In the genomic region with DNA sequence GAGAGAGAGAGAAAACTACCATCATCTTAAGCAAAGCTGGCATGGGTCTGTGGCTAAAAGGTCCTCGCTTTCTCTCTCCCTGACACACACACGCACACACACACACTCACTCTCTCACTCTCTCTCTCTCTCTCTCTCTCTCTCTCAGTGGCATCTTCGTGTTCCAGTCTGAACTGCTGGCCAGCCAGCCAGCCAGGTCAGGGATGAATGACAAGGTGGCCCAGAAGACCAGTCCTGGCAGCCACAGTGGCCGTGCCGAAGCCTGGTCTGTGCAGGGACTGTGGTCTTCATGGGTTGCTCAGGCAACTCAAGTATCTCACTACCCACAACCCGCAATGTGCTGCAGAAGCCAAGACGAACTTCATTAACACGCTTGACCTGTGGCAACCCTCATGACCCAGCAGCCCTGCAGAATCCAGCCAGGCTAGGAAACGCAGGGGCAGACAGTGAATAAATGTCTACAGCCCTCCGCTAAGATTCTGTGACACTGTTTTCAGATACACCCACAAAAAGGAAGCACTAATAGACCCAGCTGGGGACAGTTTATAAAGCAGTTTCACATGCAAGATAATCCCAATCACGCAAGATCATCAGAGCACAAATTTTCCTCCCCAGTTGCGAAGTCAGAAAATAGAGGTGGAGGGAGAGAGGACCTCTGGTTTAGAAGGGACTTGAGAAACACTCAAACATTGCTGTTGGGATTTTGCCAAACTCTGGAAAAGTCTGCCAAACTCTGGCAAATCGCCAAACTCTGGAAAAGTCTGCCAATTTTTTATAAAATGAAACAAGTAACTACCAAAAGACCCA, we compare ENCODE assay signal across 8 cellular contexts.
A peak's percentile ranks its signal among the peaks of the same experiment; 100 is the strongest.
DNase-seq lines count a peak whose midpoint lies in the region; ATAC-seq and TF ChIP-seq lines count a peak whose summit lies in the region.
"Had no signal": no experiment of that assay in that cellular context is flagged by ENCODE, and none has a peak within 500 bp of the region (broad histone marks: within the 10 kb centered on the region; RNA-seq: fewer than 3 reads in every experiment).

No MANE protein-coding gene starts in this region.

- H3K27ac ChIP-seq in HEK293 (ENCODE audit: extremely low read depth, low read depth, low read length) (no peak overlapping the region; the same call in 1 of the 2 replicates), OCI-LY3 (ENCODE audit: low read length) (no peak overlapping the region), heart left ventricle (peak overlapping the region in 6 of 12 donors; percentile 1 to 38 (median 16))

- peaks cover 46% of the 10 kb centered on the region for H3K4me1 Mint-ChIP-seq in stimulated activated memory B cell treated with anti-CD40 and anti-IgM and Interleukin-4, amounts not matched to agents 10 μg/mL and 1 μg/mL and 100 μg/mL, for 72 hours

- 48 to 65% (median 56%) methylated on average over 13 of the region's 13 CpGs for WGBS in heart left ventricle, 4 donors

- H3K36me3 Mint-ChIP-seq in stimulated activated memory B cell treated with anti-CD40 and anti-IgM and Interleukin-4, amounts not matched to agents 10 μg/mL and 1 μg/mL and 100 μg/mL, for 72 hours = peaks cover 11% of the 10 kb centered on the region

- peak overlapping the region; percentile 9; the same call in 1 of the 2 replicates for H3K9ac ChIP-seq in OCI-LY3 (ENCODE audit: low read length)

- peak overlapping the region; percentile 72 for H3K4me3 Mint-ChIP-seq in stimulated activated memory B cell treated with anti-CD40 and anti-IgM and Interleukin-4, amounts not matched to agents 10 μg/mL and 1 μg/mL and 100 μg/mL, for 72 hours

- TF ChIP-seq POLR2A in heart left ventricle (IDR thresholded peaks at IDR 0.05) = no peak

- CTCF ChIA-PET in HEK293 (lab: Yijun Ruan, JAX) = no interaction called here

- H3K4me1 ChIP-seq in HEK293 (ENCODE audit: control insufficient read depth, insufficient read depth, low read length) (peaks cover 4% of the 10 kb centered on the region; the same call in 1 of the 2 replicates), OCI-LY3 (ENCODE audit: low read length) (peaks cover 48% of the 10 kb centered on the region), heart left ventricle (peaks cover 0 to 40% (median 31%) of the 10 kb centered on the region in 12 donors)

- ATAC-seq in heart left ventricle = peak in 3 of 4 donors; percentile 17 to 54 (median 27)
- peak; percentile 67 for ATAC-seq in stimulated activated memory B cell treated with anti-CD40 and anti-IgM and Interleukin-4, amounts not matched to agents 10 μg/mL and 1 μg/mL and 100 μg/mL, for 72 hours

- H2AFZ ChIP-seq in OCI-LY3 (ENCODE audit: low read depth, low read length) = no peak overlapping the region

- DNase-seq in heart left ventricle (peak in 1 of 5 donors; percentile 16), CD1c-positive myeloid dendritic cell (ENCODE audit: extremely low spot score) (no peak), SK-N-DZ (ENCODE audit: low spot score) (no peak), activated gamma-delta T cell treated with Interleukin-2 at 50 U/mL for 16 hours (no peak)
- DNase-seq: central memory CD4-positive, alpha-beta T cell had no signal

- H3K79me2 ChIP-seq in OCI-LY3 (ENCODE audit: low read length) = peaks cover 20% of the 10 kb centered on the region

- intact Hi-C loops in heart left ventricle (cut with DNase I) = loop anchor here in 1 of 10 donors (5.0 kb wide), 1 partner anchor 52 kb away; no protein-coding TSS in a partner anchor

- H3K4me3 ChIP-seq in HEK293 (ENCODE audit: low read depth, low read length) (no peak overlapping the region), OCI-LY3 (ENCODE audit: low read length) (peak overlapping the region; percentile 1; the same call in 1 of the 2 replicates), heart left ventricle (no peak overlapping the region)

- H3K27me3 ChIP-seq in OCI-LY3 (ENCODE audit: low read depth, low read length) (no peaks in the 10 kb centered on the region), heart left ventricle (no peaks in the 10 kb centered on the region)

- no peaks in the 10 kb centered on the region for H3K27me3 Mint-ChIP-seq in stimulated activated memory B cell treated with anti-CD40 and anti-IgM and Interleukin-4, amounts not matched to agents 10 μg/mL and 1 μg/mL and 100 μg/mL, for 72 hours

- no peaks in the 10 kb centered on the region for H4K20me1 ChIP-seq in OCI-LY3 (ENCODE audit: insufficient read depth, low read length)

- H3K9me3 ChIP-seq in HEK293 (ENCODE audit: control insufficient read depth, insufficient read depth, low read depth, low read length) (no peaks in the 10 kb centered on the region), OCI-LY3 (ENCODE audit: insufficient read depth, low read length) (no peaks in the 10 kb centered on the region), heart left ventricle (no peaks in the 10 kb centered on the region)

- H3K27ac Mint-ChIP-seq in stimulated activated memory B cell treated with anti-CD40 and anti-IgM and Interleukin-4, amounts not matched to agents 10 μg/mL and 1 μg/mL and 100 μg/mL, for 72 hours = peak overlapping the region; percentile 96

- H3K4me2 ChIP-seq in OCI-LY3 (ENCODE audit: low read length) = peak overlapping the region; percentile 43

- no peak for TF ChIP-seq CTCF in HEK293 (tag by site-specific recombination; IDR thresholded peaks at IDR 0.05)
- no peak for TF ChIP-seq CTCF in OCI-LY3 (IDR thresholded peaks at IDR 0.05; ENCODE audit: low read depth, low read length)
- TF ChIP-seq CTCF in heart left ventricle (IDR thresholded peaks at IDR 0.05) = no peak

- H3K9me3 Mint-ChIP-seq in stimulated activated memory B cell treated with anti-CD40 and anti-IgM and Interleukin-4, amounts not matched to agents 10 μg/mL and 1 μg/mL and 100 μg/mL, for 72 hours = no peaks in the 10 kb centered on the region

- H3K36me3 ChIP-seq in HEK293 (ENCODE audit: control insufficient read depth in 2 of 2, insufficient read depth in 1 of 2, low read length in 2 of 2) (no peaks in the 10 kb centered on the region), OCI-LY3 (replicated peaks; ENCODE audit: low read depth, low read length) (peaks cover 7% of the 10 kb centered on the region), heart left ventricle (no peaks in the 10 kb centered on the region)

- POLR2A ChIA-PET in HEK293 (lab: Yijun Ruan, JAX) = interaction anchor here (0.7 kb wide), 1 partner anchor 74 kb away, joined by 3 read pairs; no protein-coding TSS in a partner anchor

TF ChIP-seq in HEK293, 187 proteins besides CTCF, POLR2A, EP300 and RAD21 (continues in another document):
- TF ChIP-seq, protein P1, sequence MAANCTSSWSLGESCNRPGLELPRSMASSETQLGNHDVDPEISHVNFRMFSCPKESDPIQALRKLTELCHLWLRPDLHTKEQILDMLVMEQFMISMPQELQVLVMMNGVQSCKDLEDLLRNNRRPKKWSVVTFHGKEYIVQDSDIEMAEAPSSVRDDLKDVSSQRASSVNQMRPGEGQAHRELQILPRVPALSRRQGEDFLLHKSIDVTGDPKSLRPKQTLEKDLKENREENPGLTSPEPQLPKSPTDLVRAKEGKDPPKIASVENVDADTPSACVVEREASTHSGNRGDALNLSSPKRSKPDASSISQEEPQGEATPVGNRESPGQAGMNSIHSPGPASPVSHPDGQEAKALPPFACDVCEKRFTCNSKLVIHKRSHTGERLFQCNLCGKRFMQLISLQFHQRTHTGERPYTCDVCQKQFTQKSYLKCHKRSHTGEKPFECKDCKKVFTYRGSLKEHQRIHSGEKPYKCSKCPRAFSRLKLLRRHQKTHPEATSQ (tag by site-specific recombination; IDR thresholded peaks at IDR 0.05) = no peak
- TF ChIP-seq, protein P2, sequence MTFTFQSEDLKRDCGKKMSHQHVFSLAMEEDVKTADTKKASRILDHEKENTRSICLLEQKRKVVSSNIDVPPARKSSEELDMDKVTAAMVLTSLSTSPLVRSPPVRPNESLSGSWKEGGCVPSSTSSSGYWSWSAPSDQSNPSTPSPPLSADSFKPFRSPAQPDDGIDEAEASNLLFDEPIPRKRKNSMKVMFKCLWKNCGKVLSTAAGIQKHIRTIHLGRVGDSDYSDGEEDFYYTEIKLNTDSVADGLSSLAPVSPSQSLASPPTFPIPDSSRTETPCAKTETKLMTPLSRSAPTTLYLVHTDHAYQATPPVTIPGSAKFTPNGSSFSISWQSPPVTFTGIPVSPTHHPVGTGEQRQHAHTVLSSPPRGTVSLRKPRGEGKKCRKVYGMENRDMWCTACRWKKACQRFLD (tag by site-specific recombination; IDR thresholded peaks at IDR 0.05) = no peak
- TF ChIP-seq ZNF621 (tag by site-specific recombination; IDR thresholded peaks at IDR 0.05) (no peak), PRDM1 (tag by site-specific recombination; IDR thresholded peaks at IDR 0.05) (peak; percentile 59; the same call in 1 of the 2 replicates), ZNF596 (tag by site-specific recombination; IDR thresholded peaks at IDR 0.05) (peak; percentile 96), ZNF24 (tag by site-specific recombination; IDR thresholded peaks at IDR 0.05) (no peak), ZNF394 (tag by site-specific recombination; IDR thresholded peaks at IDR 0.05; ENCODE audit: borderline replicate concordance) (no peak), IKZF3 (tag by site-specific recombination; IDR thresholded peaks at IDR 0.05) (peak; percentile 69), ZNF114 (tag by site-specific recombination; IDR thresholded peaks at IDR 0.05) (no peak)
- TF ChIP-seq, protein P3, sequence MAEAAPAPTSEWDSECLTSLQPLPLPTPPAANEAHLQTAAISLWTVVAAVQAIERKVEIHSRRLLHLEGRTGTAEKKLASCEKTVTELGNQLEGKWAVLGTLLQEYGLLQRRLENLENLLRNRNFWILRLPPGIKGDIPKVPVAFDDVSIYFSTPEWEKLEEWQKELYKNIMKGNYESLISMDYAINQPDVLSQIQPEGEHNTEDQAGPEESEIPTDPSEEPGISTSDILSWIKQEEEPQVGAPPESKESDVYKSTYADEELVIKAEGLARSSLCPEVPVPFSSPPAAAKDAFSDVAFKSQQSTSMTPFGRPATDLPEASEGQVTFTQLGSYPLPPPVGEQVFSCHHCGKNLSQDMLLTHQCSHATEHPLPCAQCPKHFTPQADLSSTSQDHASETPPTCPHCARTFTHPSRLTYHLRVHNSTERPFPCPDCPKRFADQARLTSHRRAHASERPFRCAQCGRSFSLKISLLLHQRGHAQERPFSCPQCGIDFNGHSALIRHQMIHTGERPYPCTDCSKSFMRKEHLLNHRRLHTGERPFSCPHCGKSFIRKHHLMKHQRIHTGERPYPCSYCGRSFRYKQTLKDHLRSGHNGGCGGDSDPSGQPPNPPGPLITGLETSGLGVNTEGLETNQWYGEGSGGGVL (tag by site-specific recombination; IDR thresholded peaks at IDR 0.05) = peak; percentile 50; the same call in 1 of the 2 replicates
